Comparison of ENCODE assay signal across 3 cellular contexts in the genomic region with DNA sequence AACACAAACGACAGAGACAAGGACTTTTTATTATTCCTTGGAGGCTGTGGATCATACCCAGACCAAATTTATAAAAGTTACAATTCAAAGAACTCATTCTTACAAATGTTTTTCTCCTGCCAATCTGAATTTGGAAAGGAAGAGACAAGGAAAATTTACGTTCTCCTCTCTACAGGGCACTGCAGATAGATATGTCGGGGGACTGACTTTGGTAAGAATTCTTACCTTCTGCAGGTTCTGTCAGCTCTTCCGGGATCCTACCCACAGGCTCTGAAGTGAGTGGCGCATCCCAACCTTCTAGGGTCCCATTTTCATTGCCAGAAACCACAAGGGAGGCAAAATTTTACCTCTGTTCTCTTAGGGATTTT.
TF ChIP-seq lines count a peak whose summit lies in the region.

No MANE protein-coding gene starts in this region.

TF ChIP-seq in IMR-90, 13 proteins besides CTCF, POLR2A, EP300 and RAD21:
- no peak for TF ChIP-seq ELK1 (IDR thresholded peaks at IDR 0.05; ENCODE audit: borderline replicate concordance, low read depth, low read length)
- TF ChIP-seq MXI1 (IDR thresholded peaks at IDR 0.05; ENCODE audit: borderline replicate concordance, low read depth, low read length): no peak
- TF ChIP-seq, protein P1, sequence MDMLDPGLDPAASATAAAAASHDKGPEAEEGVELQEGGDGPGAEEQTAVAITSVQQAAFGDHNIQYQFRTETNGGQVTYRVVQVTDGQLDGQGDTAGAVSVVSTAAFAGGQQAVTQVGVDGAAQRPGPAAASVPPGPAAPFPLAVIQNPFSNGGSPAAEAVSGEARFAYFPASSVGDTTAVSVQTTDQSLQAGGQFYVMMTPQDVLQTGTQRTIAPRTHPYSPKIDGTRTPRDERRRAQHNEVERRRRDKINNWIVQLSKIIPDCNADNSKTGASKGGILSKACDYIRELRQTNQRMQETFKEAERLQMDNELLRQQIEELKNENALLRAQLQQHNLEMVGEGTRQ (IDR thresholded peaks at IDR 0.05; ENCODE audit: low read depth, low read length): no peak
- no peak for TF ChIP-seq CEBPB (IDR thresholded peaks at IDR 0.05; ENCODE audit: low read depth, low read length)
- TF ChIP-seq CHD1 (IDR thresholded peaks at IDR 0.05; ENCODE audit: low read depth, low read length): no peak
- no peak for TF ChIP-seq RCOR1 (IDR thresholded peaks at IDR 0.05; ENCODE audit: insufficient replicate concordance, low read length)
- no peak for TF ChIP-seq SMC3 (IDR thresholded peaks at IDR 0.05; ENCODE audit: low read depth, low read length)
- no peak for TF ChIP-seq BHLHE40 (IDR thresholded peaks at IDR 0.05; ENCODE audit: low read depth, low read length)

TF ChIP-seq in GM12878, 131 proteins besides CTCF, POLR2A, EP300 and RAD21 (continues in another document):
- TF ChIP-seq RB1 (IDR thresholded peaks at IDR 0.05; ENCODE audit: borderline replicate concordance) (no peak), NR2F1 (conservative IDR thresholded peaks at IDR 0.05) (no peak), NFYA (IDR thresholded peaks at IDR 0.05; ENCODE audit: borderline replicate concordance, low read depth, low read length) (no peak), MAX (IDR thresholded peaks at IDR 0.05; ENCODE audit: low read depth, low read length) (no peak), YY1 (IDR thresholded peaks at IDR 0.05; ENCODE audit: low read depth, low read length) (no peak), TBL1XR1 (IDR thresholded peaks at IDR 0.05; ENCODE audit: low read depth, low read length) (peak; percentile 35; the same call in 1 of the 2 replicates), CBFB (IDR thresholded peaks at IDR 0.05; ENCODE audit: low read depth) (no peak), EED (IDR thresholded peaks at IDR 0.05; ENCODE audit: low read depth) (no peak), RCOR1 (conservative IDR thresholded peaks at IDR 0.05; ENCODE audit: low read depth, low read length) (no peak), HDAC2 (IDR thresholded peaks at IDR 0.05) (no peak), BHLHE40 (IDR thresholded peaks at IDR 0.05; ENCODE audit: borderline replicate concordance in 1 of 2, low read depth in 2 of 2, low read length in 1 of 2) (no peak), KDM1A (IDR thresholded peaks at IDR 0.05; ENCODE audit: borderline replicate concordance) (no peak), IKZF2 (IDR thresholded peaks at IDR 0.05) (0 out of 4 replicates have a peak, but pooled peaks of 1 of the 2 experiments have one; percentile 9), FOXM1 (IDR thresholded peaks at IDR 0.05; ENCODE audit: low read depth, low read length) (no peak), CBX3 (IDR thresholded peaks at IDR 0.05; ENCODE audit: borderline replicate concordance, low read depth) (no peak), IKZF1 (conservative IDR thresholded peaks at IDR 0.05) (0 out of 2 replicates have a peak, but pooled peaks have one; percentile 13), RBBP5 (conservative IDR thresholded peaks at IDR 0.05) (no peak), TCF12 (IDR thresholded peaks at IDR 0.05; ENCODE audit: low read depth, low read length) (no peak)
- TF ChIP-seq, protein P1 (IDR thresholded peaks at IDR 0.05; ENCODE audit: borderline replicate concordance, low read depth, low read length): no peak
- TF ChIP-seq, protein P2, sequence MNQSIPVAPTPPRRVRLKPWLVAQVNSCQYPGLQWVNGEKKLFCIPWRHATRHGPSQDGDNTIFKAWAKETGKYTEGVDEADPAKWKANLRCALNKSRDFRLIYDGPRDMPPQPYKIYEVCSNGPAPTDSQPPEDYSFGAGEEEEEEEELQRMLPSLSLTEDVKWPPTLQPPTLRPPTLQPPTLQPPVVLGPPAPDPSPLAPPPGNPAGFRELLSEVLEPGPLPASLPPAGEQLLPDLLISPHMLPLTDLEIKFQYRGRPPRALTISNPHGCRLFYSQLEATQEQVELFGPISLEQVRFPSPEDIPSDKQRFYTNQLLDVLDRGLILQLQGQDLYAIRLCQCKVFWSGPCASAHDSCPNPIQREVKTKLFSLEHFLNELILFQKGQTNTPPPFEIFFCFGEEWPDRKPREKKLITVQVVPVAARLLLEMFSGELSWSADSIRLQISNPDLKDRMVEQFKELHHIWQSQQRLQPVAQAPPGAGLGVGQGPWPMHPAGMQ (IDR thresholded peaks at IDR 0.05; ENCODE audit: borderline replicate concordance): no peak
- TF ChIP-seq, protein P3, sequence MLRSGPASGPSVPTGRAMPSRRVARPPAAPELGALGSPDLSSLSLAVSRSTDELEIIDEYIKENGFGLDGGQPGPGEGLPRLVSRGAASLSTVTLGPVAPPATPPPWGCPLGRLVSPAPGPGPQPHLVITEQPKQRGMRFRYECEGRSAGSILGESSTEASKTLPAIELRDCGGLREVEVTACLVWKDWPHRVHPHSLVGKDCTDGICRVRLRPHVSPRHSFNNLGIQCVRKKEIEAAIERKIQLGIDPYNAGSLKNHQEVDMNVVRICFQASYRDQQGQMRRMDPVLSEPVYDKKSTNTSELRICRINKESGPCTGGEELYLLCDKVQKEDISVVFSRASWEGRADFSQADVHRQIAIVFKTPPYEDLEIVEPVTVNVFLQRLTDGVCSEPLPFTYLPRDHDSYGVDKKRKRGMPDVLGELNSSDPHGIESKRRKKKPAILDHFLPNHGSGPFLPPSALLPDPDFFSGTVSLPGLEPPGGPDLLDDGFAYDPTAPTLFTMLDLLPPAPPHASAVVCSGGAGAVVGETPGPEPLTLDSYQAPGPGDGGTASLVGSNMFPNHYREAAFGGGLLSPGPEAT (IDR thresholded peaks at IDR 0.05; ENCODE audit: low read depth): 0 out of 2 replicates have a peak, but pooled peaks have one; percentile 9
- TF ChIP-seq, protein P4, sequence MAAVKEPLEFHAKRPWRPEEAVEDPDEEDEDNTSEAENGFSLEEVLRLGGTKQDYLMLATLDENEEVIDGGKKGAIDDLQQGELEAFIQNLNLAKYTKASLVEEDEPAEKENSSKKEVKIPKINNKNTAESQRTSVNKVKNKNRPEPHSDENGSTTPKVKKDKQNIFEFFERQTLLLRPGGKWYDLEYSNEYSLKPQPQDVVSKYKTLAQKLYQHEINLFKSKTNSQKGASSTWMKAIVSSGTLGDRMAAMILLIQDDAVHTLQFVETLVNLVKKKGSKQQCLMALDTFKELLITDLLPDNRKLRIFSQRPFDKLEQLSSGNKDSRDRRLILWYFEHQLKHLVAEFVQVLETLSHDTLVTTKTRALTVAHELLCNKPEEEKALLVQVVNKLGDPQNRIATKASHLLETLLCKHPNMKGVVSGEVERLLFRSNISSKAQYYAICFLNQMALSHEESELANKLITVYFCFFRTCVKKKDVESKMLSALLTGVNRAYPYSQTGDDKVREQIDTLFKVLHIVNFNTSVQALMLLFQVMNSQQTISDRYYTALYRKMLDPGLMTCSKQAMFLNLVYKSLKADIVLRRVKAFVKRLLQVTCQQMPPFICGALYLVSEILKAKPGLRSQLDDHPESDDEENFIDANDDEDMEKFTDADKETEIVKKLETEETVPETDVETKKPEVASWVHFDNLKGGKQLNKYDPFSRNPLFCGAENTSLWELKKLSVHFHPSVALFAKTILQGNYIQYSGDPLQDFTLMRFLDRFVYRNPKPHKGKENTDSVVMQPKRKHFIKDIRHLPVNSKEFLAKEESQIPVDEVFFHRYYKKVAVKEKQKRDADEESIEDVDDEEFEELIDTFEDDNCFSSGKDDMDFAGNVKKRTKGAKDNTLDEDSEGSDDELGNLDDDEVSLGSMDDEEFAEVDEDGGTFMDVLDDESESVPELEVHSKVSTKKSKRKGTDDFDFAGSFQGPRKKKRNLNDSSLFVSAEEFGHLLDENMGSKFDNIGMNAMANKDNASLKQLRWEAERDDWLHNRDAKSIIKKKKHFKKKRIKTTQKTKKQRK (IDR thresholded peaks at IDR 0.05; ENCODE audit: low read depth, low read length): no peak

TF ChIP-seq in GM12891, 5 proteins besides CTCF, POLR2A, EP300 and RAD21:
- TF ChIP-seq SPI1 (IDR thresholded peaks at IDR 0.05; ENCODE audit: low read depth, low read length): no peak
- TF ChIP-seq TAF1 (IDR thresholded peaks at IDR 0.05; ENCODE audit: low read depth, low read length): no peak
- no peak for TF ChIP-seq POLR2AphosphoS5 (IDR thresholded peaks at IDR 0.05; ENCODE audit: low read depth, low read length)
- TF ChIP-seq POU2F2 (IDR thresholded peaks at IDR 0.05; ENCODE audit: low read depth, low read length): no peak
- TF ChIP-seq PAX5 (IDR thresholded peaks at IDR 0.05; ENCODE audit: insufficient read depth, low read length, severe bottlenecking): no peak
TF ChIP-seq in GM12891: peak in this region for 0.
